In genomic region chr5:69369369-69370121, GRCh38 we compare ENCODE assay signal across 8 cellular contexts. TPM values are rescaled to one million over a fixed set of nuclear protein-coding genes. Genes with fewer than 3 reads are reported as not detected.
A peak's percentile ranks its signal among the peaks of the same experiment; 100 is the strongest.
DNase-seq lines count a peak whose midpoint lies in the region; ATAC-seq and TF ChIP-seq lines count a peak whose summit lies in the region.

AK6 (minus strand) TSS chr5:69369520; CDS start chr5:69369490, 30 bp downstream.
RAD17 (plus strand) TSS chr5:69369818; CDS start chr5:69372209, 2,391 bp downstream.
TAF9 (minus strand) TSS chr5:69369520; CDS start chr5:69365737, 3,783 bp downstream.

- H3K36me3 Mint-ChIP-seq in activated naive CD4-positive, alpha-beta T cell treated with anti-CD3 and anti-CD28 coated beads for 36 hours (ENCODE audit: low read depth), result peaks cover 23% of the 10 kb centered on the region

- H3K9me3 Mint-ChIP-seq in activated naive CD4-positive, alpha-beta T cell treated with anti-CD3 and anti-CD28 coated beads for 36 hours, result no peaks in the 10 kb centered on the region

- peak within 1 kb of the TSS; percentile 92 to 98 (median 94) for H3K27ac ChIP-seq in gastroesophageal sphincter
- H3K27ac ChIP-seq in neutrophil, result peak within 1 kb of the TSS; percentile 99
- H3K27ac ChIP-seq in substantia nigra (ENCODE audit: low read depth, low read length, poor library complexity, severe bottlenecking), result peak within 1 kb of the TSS; percentile 95

- in situ Hi-C loops in SK-MEL-5 (cut with HindIII; ENCODE audit: low pct_unique_long_range_greater_than_20kb, low sequenced_read_pairs), result no loop called here

- intact Hi-C loops in activated naive CD4-positive, alpha-beta T cell treated with anti-CD3 and anti-CD28 coated beads for 36 hours (cut with micrococcal nuclease), result loop anchor here (1.0 to 5.0 kb wide), 7 partner anchors 37 to 327 kb away; partner anchors contain the start of genes CCDC125, CCNB1 and CENPH

- WGBS in gastroesophageal sphincter (ENCODE audit: low coverage in 1 of 2), 2 donors, result no CpG with 5 or more reads among the region's 63 CpGs

- TF ChIP-seq CTCF in gastroesophageal sphincter (IDR thresholded peaks at IDR 0.05) (peak in 1 of 4 experiments; percentile 17), neutrophil (IDR thresholded peaks at IDR 0.05) (peak; percentile 28)

- H3K4me1 Mint-ChIP-seq in activated naive CD4-positive, alpha-beta T cell treated with anti-CD3 and anti-CD28 coated beads for 36 hours (ENCODE audit: low read depth), result peaks cover 42% of the 10 kb centered on the region

- no peaks in the 10 kb centered on the region for H3K27me3 Mint-ChIP-seq in activated naive CD4-positive, alpha-beta T cell treated with anti-CD3 and anti-CD28 coated beads for 36 hours (ENCODE audit: low read depth)

- H3K4me1 ChIP-seq in gastroesophageal sphincter, result peaks cover 3 to 50% (median 11%) of the 10 kb centered on the region in 3 donors
- H3K4me1 ChIP-seq in neutrophil (ENCODE audit: control insufficient read depth in 1 of 2, insufficient read depth in 1 of 2, low read depth in 1 of 2, low read length in 1 of 2), result peaks cover 23 to 24% of the 10 kb centered on the region in 2 experiments

- peak within 1 kb of the TSS; percentile 96 for H3K27ac Mint-ChIP-seq in activated naive CD4-positive, alpha-beta T cell treated with anti-CD3 and anti-CD28 coated beads for 36 hours

- H3K4me3 ChIP-seq in gastroesophageal sphincter (peak within 1 kb of the TSS; percentile 75 to 91), neutrophil (ENCODE audit: low read depth in 1 of 2, low read length in 1 of 2) (peak within 1 kb of the TSS; percentile 86 to 98)

- peak within 1 kb of the TSS; percentile 96 for H3K4me3 Mint-ChIP-seq in activated naive CD4-positive, alpha-beta T cell treated with anti-CD3 and anti-CD28 coated beads for 36 hours

- TF ChIP-seq EP300 in gastroesophageal sphincter (IDR thresholded peaks at IDR 0.05), result no peak

- no peaks in the 10 kb centered on the region for H3K9me3 ChIP-seq in gastroesophageal sphincter
- no peaks in the 10 kb centered on the region for H3K9me3 ChIP-seq in neutrophil

- TF ChIP-seq POLR2A in gastroesophageal sphincter (IDR thresholded peaks at IDR 0.05), result peak; percentile 55 to 67

- peak; percentile 98 for ATAC-seq in gastroesophageal sphincter

- POLR2A ChIA-PET in HEK293T (lab: Yijun Ruan, JAX), result interaction anchor here (1.1 to 1.4 kb wide), 2 partner anchors 10 to 11 kb away, joined by 3 read pairs; no protein-coding TSS in a partner anchor

- H3K27me3 ChIP-seq in gastroesophageal sphincter (no peaks in the 10 kb centered on the region), neutrophil (no peaks in the 10 kb centered on the region)

- CTCF ChIA-PET in HEK293T (lab: Yijun Ruan, JAX), result no interaction called here
- CTCF ChIA-PET in activated naive CD4-positive, alpha-beta T cell treated with anti-CD3 and anti-CD28 coated beads for 36 hours (lab: Charles Lee), result interaction anchor here (0.8 to 1.7 kb wide), 2 partner anchors 276 to 326 kb away, joined by 4 to 5 read pairs; no protein-coding TSS in a partner anchor

- DNase-seq in GF-D8 (lab: John Stamatoyannopoulos, UW) (peak; percentile 57), HEK293T (ENCODE audit: extremely low spot score) (peak; percentile 84), MV-4-11 (lab: John Stamatoyannopoulos, UW) (peak; percentile 87), SK-MEL-5 (ENCODE audit: low read depth, low spot score) (peak; percentile 88), substantia nigra (lab: John Stamatoyannopoulos, UW) (peak; percentile 62 to 100 (median 91))
- DNase-seq in activated naive CD4-positive, alpha-beta T cell treated with anti-CD3 and anti-CD28 coated beads for 36 hours, result peak; percentile 94

- H3K36me3 ChIP-seq in gastroesophageal sphincter, result peaks cover 0 to 36% of the 10 kb centered on the region in 2 donors
- peaks cover 16% of the 10 kb centered on the region for H3K36me3 ChIP-seq in neutrophil

TF ChIP-seq in HEK293T, 16 proteins besides CTCF, POLR2A, EP300 and RAD21:
- TF ChIP-seq L3MBTL2 (conservative IDR thresholded peaks at IDR 0.05), result peak; percentile 94
- peak; percentile 51; the same call in 1 of the 2 replicates for TF ChIP-seq ARNT (IDR thresholded peaks at IDR 0.05)
- peak; percentile 74 for TF ChIP-seq ELF4 (IDR thresholded peaks at IDR 0.05)
- TF ChIP-seq FOXK2 (IDR thresholded peaks at IDR 0.05), result no peak

RNA-seq across cellular contexts. Expression of gene AK6, which starts in this region (rescaled TPM):
- 33.4 and 52.1 TPM in 2 replicates for total RNA-seq in SK-MEL-5 (2014; rRNA removed; shearing (Covaris generic))
- 15.2 and 27.6 TPM in 2 replicates for polyA plus RNA-seq in SK-MEL-5 (2015; cell fraction: cytosol; rRNA removed)
- polyA plus RNA-seq in SK-MEL-5 (2015; cell fraction: nucleus; rRNA removed), result 8.3 and 21.8 TPM in 2 replicates
- total RNA-seq in activated naive CD4-positive, alpha-beta T cell treated with anti-CD3 and anti-CD28 coated beads for 36 hours, result 100 to 1,000 TPM; 102 to 103 TPM
- total RNA-seq in gastroesophageal sphincter, result 10 to 100 TPM; 12.9 to 32.6 (median 28.4) TPM

RNA-seq across cellular contexts. Expression of gene RAD17, which starts in this region (rescaled TPM):
- 24.6 and 25.1 TPM in 2 replicates for total RNA-seq in SK-MEL-5 (2014; rRNA removed; shearing (Covaris generic))
- 24.4 and 25.7 TPM in 2 replicates for polyA plus RNA-seq in SK-MEL-5 (2015; cell fraction: cytosol; rRNA removed)
- polyA plus RNA-seq in SK-MEL-5 (2015; cell fraction: nucleus; rRNA removed), result 41.9 and 71.7 TPM in 2 replicates
- total RNA-seq in activated naive CD4-positive, alpha-beta T cell treated with anti-CD3 and anti-CD28 coated beads for 36 hours, result 10 to 100 TPM; 24.1 to 26.2 TPM
- total RNA-seq in gastroesophageal sphincter, result 10 to 100 TPM; 16.8 to 25.4 (median 18.5) TPM

RNA-seq across cellular contexts. Expression of gene TAF9, which starts in this region (rescaled TPM):
- total RNA-seq in SK-MEL-5 (2014; rRNA removed; shearing (Covaris generic)), result 253 and 264 TPM in 2 replicates
- polyA plus RNA-seq in SK-MEL-5 (2015; cell fraction: cytosol; rRNA removed), result 124 and 140 TPM in 2 replicates
- 97.6 and 105 TPM in 2 replicates for polyA plus RNA-seq in SK-MEL-5 (2015; cell fraction: nucleus; rRNA removed)
- 10 to 100 TPM; 74.9 to 79.1 TPM for total RNA-seq in activated naive CD4-positive, alpha-beta T cell treated with anti-CD3 and anti-CD28 coated beads for 36 hours
- 10 to 100 TPM; 30.4 to 40.9 (median 39.9) TPM for total RNA-seq in gastroesophageal sphincter

Comparison
In these comparisons a context has a peak if more than half of its experiments do, and no peak if none do; other contexts are left out.
1. Peak in every context shown above with its lines: DNase-seq, ATAC-seq, H3K4me3 ChIP-seq and H3K27ac ChIP-seq.